ENCODE assay signal across 1 cellular context in the genomic region with DNA sequence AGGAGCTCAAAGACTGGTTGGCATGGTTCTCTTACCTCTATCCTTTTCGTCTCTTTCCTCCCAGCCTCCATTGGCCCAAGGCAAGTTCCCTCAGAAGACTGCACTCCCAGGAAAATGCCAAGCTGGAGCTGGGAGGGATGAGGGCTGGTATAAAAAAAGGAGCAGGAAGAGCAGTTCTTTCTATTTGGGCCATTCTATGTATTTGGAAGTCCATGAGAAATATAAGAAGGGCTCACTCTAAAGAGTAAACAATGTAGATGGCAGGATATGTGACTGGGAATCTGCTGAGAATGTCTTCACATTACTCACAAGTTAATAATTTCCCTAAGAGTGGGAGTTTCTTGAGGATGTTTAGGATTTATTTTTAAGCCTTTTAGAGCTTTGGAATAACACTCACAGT.
TF ChIP-seq lines count a peak whose summit lies in the region.

No MANE protein-coding gene starts in this region.

TF ChIP-seq in GM23338, 12 proteins besides CTCF, POLR2A, EP300 and RAD21 (continued from another document):
- TF ChIP-seq JUNB (IDR thresholded peaks at IDR 0.05; ENCODE audit: unreplicated experiment) (no peak), EZH2 (IDR thresholded peaks at IDR 0.05; ENCODE audit: low read depth, unreplicated experiment) (no peak), NANOG (IDR thresholded peaks at IDR 0.05; ENCODE audit: borderline replicate concordance) (no peak), ETS1 (IDR thresholded peaks at IDR 0.05) (no peak), CREB1 (CRISPR knock-in tag; IDR thresholded peaks at IDR 0.05; ENCODE audit: low read depth) (no peak), STAT1 (IDR thresholded peaks at IDR 0.05; ENCODE audit: unreplicated experiment) (no peak), POLR2AphosphoS5 (IDR thresholded peaks at IDR 0.05; ENCODE audit: low read depth) (no peak), EZH2phosphoT487 (IDR thresholded peaks at IDR 0.05; ENCODE audit: unreplicated experiment) (no peak)
- TF ChIP-seq, protein P1, sequence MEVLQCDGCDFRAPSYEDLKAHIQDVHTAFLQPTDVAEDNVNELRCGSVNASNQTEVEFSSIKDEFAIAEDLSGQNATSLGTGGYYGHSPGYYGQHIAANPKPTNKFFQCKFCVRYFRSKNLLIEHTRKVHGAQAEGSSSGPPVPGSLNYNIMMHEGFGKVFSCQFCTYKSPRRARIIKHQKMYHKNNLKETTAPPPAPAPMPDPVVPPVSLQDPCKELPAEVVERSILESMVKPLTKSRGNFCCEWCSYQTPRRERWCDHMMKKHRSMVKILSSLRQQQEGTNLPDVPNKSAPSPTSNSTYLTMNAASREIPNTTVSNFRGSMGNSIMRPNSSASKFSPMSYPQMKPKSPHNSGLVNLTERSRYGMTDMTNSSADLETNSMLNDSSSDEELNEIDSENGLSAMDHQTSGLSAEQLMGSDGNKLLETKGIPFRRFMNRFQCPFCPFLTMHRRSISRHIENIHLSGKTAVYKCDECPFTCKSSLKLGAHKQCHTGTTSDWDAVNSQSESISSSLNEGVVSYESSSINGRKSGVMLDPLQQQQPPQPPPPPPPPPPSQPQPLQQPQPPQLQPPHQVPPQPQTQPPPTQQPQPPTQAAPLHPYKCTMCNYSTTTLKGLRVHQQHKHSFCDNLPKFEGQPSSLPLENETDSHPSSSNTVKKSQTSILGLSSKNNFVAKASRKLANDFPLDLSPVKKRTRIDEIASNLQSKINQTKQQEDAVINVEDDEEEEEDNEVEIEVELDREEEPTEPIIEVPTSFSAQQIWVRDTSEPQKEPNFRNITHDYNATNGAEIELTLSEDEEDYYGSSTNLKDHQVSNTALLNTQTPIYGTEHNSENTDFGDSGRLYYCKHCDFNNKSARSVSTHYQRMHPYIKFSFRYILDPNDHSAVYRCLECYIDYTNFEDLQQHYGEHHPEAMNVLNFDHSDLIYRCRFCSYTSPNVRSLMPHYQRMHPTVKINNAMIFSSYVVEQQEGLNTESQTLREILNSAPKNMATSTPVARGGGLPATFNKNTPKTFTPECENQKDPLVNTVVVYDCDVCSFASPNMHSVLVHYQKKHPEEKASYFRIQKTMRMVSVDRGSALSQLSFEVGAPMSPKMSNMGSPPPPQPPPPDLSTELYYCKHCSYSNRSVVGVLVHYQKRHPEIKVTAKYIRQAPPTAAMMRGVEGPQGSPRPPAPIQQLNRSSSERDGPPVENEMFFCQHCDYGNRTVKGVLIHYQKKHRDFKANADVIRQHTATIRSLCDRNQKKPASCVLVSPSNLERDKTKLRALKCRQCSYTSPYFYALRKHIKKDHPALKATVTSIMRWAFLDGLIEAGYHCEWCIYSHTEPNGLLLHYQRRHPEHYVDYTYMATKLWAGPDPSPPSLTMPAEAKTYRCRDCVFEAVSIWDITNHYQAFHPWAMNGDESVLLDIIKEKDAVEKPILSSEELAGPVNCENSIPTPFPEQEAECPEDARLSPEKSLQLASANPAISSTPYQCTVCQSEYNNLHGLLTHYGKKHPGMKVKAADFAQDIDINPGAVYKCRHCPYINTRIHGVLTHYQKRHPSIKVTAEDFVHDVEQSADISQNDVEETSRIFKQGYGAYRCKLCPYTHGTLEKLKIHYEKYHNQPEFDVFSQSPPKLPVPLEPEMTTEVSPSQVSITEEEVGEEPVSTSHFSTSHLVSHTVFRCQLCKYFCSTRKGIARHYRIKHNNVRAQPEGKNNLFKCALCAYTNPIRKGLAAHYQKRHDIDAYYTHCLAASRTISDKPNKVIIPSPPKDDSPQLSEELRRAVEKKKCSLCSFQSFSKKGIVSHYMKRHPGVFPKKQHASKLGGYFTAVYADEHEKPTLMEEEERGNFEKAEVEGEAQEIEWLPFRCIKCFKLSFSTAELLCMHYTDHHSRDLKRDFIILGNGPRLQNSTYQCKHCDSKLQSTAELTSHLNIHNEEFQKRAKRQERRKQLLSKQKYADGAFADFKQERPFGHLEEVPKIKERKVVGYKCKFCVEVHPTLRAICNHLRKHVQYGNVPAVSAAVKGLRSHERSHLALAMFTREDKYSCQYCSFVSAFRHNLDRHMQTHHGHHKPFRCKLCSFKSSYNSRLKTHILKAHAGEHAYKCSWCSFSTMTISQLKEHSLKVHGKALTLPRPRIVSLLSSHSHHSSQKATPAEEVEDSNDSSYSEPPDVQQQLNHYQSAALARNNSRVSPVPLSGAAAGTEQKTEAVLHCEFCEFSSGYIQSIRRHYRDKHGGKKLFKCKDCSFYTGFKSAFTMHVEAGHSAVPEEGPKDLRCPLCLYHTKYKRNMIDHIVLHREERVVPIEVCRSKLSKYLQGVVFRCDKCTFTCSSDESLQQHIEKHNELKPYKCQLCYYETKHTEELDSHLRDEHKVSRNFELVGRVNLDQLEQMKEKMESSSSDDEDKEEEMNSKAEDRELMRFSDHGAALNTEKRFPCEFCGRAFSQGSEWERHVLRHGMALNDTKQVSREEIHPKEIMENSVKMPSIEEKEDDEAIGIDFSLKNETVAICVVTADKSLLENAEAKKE (CRISPR knock-in tag; IDR thresholded peaks at IDR 0.05), result no peak
